Comparison of ENCODE assay signal across 28 cellular contexts in genomic region chr4:186341655-186342054, GRCh38.
"Had no signal": no experiment of that assay in that cellular context is flagged by ENCODE, and none has a peak within 500 bp of the region (broad histone marks: within the 10 kb centered on the region; RNA-seq: fewer than 3 reads in every experiment).

No MANE protein-coding gene starts in this region.

- H3K36me3 Mint-ChIP-seq: stimulated activated effector memory CD8-positive, alpha-beta T cell treated with anti-CD3 and anti-CD28 coated beads, Interleukin-12 subunit alpha, Interleukin-12 subunit beta, amount 100 ng/mL, for 72 hours; stimulated activated memory B cell treated with anti-CD40 and anti-IgM and Interleukin-4, amounts not matched to agents 10 μg/mL and 1 μg/mL and 100 μg/mL, for 72 hours; stimulated activated naive B cell treated with anti-CD40 and anti-IgM and Interleukin-4, amounts not matched to agents 10 μg/mL and 1 μg/mL and 100 μg/mL, for 72 hours; type B pancreatic cell had no signal

- FAIRE-seq: urothelium cell line had no signal

- DNase-seq: stimulated activated CD4-positive, alpha-beta T cell treated with anti-CD3 and anti-CD28 coated beads, Interleukin-2, amount 100 ng/mL, for 48 hours; stimulated activated CD4-positive, alpha-beta T cell treated with anti-CD3 and anti-CD28 coated beads, Interleukin-4, amount 100 ng/mL, for 1 hour; stimulated activated CD4-positive, alpha-beta T cell treated with anti-CD3 and anti-CD28 coated beads, Interleukin-4, amount 100 ng/mL, for 24 hours; stimulated activated CD4-positive, alpha-beta T cell treated with anti-CD3 and anti-CD28 coated beads, Interleukin-4, amount 100 ng/mL, for 4 hours; stimulated activated CD8-positive, alpha-beta memory T cell treated with anti-CD3 and anti-CD28 coated beads, Interleukin-4, amount 100 ng/mL, for 48 hours; stimulated activated naive B cell treated with anti-CD40 and anti-IgM and Interleukin-4, amounts not matched to agents 10 μg/mL and 1 μg/mL and 100 μg/mL, for 72 hours; stimulated activated naive CD4-positive, alpha-beta T cell; stimulated activated naive CD4-positive, alpha-beta T cell treated with Interleukin-2 at 50 U/mL for 16 hours; stimulated activated naive CD8-positive, alpha-beta T cell treated with anti-CD3 and anti-CD28 coated beads, Interleukin-15, amount 100 ng/mL, for 72 hours; stimulated activated naive CD8-positive, alpha-beta T cell treated with anti-CD3 and anti-CD28 coated beads, Interleukin-15, Interleukin-2, amounts not matched to agents 100 U/mL and 50 U/mL, for 24 hours; stomach; substantia nigra; testis; thyroid gland; tibial artery; transverse colon; upper lobe of left lung; upper lobe of right lung; uterus had no signal

- H3K27me3 ChIP-seq: suprapubic skin, testis, thyroid gland, tibial artery, tibial nerve, transverse colon, upper lobe of left lung, upper lobe of right lung, uterus, vagina had no signal

- H3K27ac ChIP-seq: stomach, suprapubic skin, testis, thoracic aorta, thyroid gland, tibial artery, tibial nerve, transverse colon, upper lobe of left lung, upper lobe of right lung, uterus, vagina had no signal

- ATAC-seq: stimulated activated effector memory CD8-positive, alpha-beta T cell treated with anti-CD3 and anti-CD28 coated beads, Interleukin-12 subunit alpha, Interleukin-12 subunit beta, amount 100 ng/mL, for 72 hours; stimulated activated memory B cell treated with anti-CD40 and anti-IgM and Interleukin-4, amounts not matched to agents 10 μg/mL and 1 μg/mL and 100 μg/mL, for 72 hours; stimulated activated naive B cell treated with anti-CD40 and anti-IgM and Interleukin-4, amounts not matched to agents 10 μg/mL and 1 μg/mL and 100 μg/mL, for 72 hours; stimulated activated naive CD8-positive, alpha-beta T cell treated with anti-CD3 and anti-CD28 coated beads, Interleukin-15, amount 100 ng/mL, for 72 hours; stimulated activated naive CD8-positive, alpha-beta T cell treated with anti-CD3 and anti-CD28 coated beads, Interleukin-15, Interleukin-2, amounts not matched to agents 100 U/mL and 50 U/mL, for 24 hours; upper lobe of right lung had no signal

- H3K4me1 Mint-ChIP-seq: stimulated activated effector memory CD8-positive, alpha-beta T cell treated with anti-CD3 and anti-CD28 coated beads, Interleukin-12 subunit alpha, Interleukin-12 subunit beta, amount 100 ng/mL, for 72 hours; stimulated activated memory B cell treated with anti-CD40 and anti-IgM and Interleukin-4, amounts not matched to agents 10 μg/mL and 1 μg/mL and 100 μg/mL, for 72 hours; stimulated activated naive B cell treated with anti-CD40 and anti-IgM and Interleukin-4, amounts not matched to agents 10 μg/mL and 1 μg/mL and 100 μg/mL, for 72 hours; stimulated activated naive CD8-positive, alpha-beta T cell treated with anti-CD3 and anti-CD28 coated beads, Interleukin-15, amount 100 ng/mL, for 72 hours had no signal

- H3K27me3 Mint-ChIP-seq: stimulated activated naive CD8-positive, alpha-beta T cell treated with anti-CD3 and anti-CD28 coated beads, Interleukin-15, amount 100 ng/mL, for 72 hours; type B pancreatic cell had no signal

- H3K9me3 Mint-ChIP-seq: stimulated activated effector memory CD8-positive, alpha-beta T cell treated with anti-CD3 and anti-CD28 coated beads, Interleukin-12 subunit alpha, Interleukin-12 subunit beta, amount 100 ng/mL, for 72 hours; type B pancreatic cell had no signal

- H3K4me1 ChIP-seq: stomach, suprapubic skin, testis, thyroid gland, tibial artery, tibial nerve, upper lobe of left lung, upper lobe of right lung, uterus, vagina had no signal

- H3K4me3 ChIP-seq: stomach, suprapubic skin, testis, thoracic aorta, thyroid gland, tibial artery, tibial nerve, transverse colon, upper lobe of left lung, upper lobe of right lung, uterus, vagina had no signal

- H3K9me3 ChIP-seq: suprapubic skin, testis, thoracic aorta, thyroid gland, transverse colon, upper lobe of left lung, upper lobe of right lung, uterus, vagina had no signal

- H3K36me3 ChIP-seq: stomach, suprapubic skin, thoracic aorta, thyroid gland, tibial artery, tibial nerve, transverse colon, upper lobe of left lung, upper lobe of right lung, uterus, vagina had no signal

- H3K4me3 Mint-ChIP-seq: stimulated activated effector memory CD8-positive, alpha-beta T cell treated with anti-CD3 and anti-CD28 coated beads, Interleukin-12 subunit alpha, Interleukin-12 subunit beta, amount 100 ng/mL, for 72 hours; stimulated activated memory B cell treated with anti-CD40 and anti-IgM and Interleukin-4, amounts not matched to agents 10 μg/mL and 1 μg/mL and 100 μg/mL, for 72 hours; stimulated activated naive B cell treated with anti-CD40 and anti-IgM and Interleukin-4, amounts not matched to agents 10 μg/mL and 1 μg/mL and 100 μg/mL, for 72 hours; stimulated activated naive CD8-positive, alpha-beta T cell treated with anti-CD3 and anti-CD28 coated beads, Interleukin-15, amount 100 ng/mL, for 72 hours; stimulated activated naive CD8-positive, alpha-beta T cell treated with anti-CD3 and anti-CD28 coated beads, Interleukin-15, Interleukin-2, amounts not matched to agents 100 ng/mL and 50 ng/mL, for 24 hours; type B pancreatic cell had no signal

- H3K27ac Mint-ChIP-seq: stimulated activated effector memory CD8-positive, alpha-beta T cell treated with anti-CD3 and anti-CD28 coated beads, Interleukin-12 subunit alpha, Interleukin-12 subunit beta, amount 100 ng/mL, for 72 hours; stimulated activated memory B cell treated with anti-CD40 and anti-IgM and Interleukin-4, amounts not matched to agents 10 μg/mL and 1 μg/mL and 100 μg/mL, for 72 hours; stimulated activated naive B cell treated with anti-CD40 and anti-IgM and Interleukin-4, amounts not matched to agents 10 μg/mL and 1 μg/mL and 100 μg/mL, for 72 hours; stimulated activated naive CD8-positive, alpha-beta T cell treated with anti-CD3 and anti-CD28 coated beads, Interleukin-15, Interleukin-2, amounts not matched to agents 100 ng/mL and 50 ng/mL, for 24 hours; type B pancreatic cell had no signal
